In genomic region chr1:74496699-74497098, GRCh38 we compare ENCODE assay signal across 37 cellular contexts. TPM values are rescaled to one million over a fixed set of nuclear protein-coding genes. Genes with fewer than 3 reads are reported as not detected.
"Had no signal": no experiment of that assay in that cellular context is flagged by ENCODE, and none has a peak within 500 bp of the region (broad histone marks: within the 10 kb centered on the region; RNA-seq: fewer than 3 reads in every experiment).

No MANE protein-coding gene starts in this region.

- H3K27me3 ChIP-seq: MG63 had no signal

- DNase-seq: Karpas-422, Kasumi-1, MG63, MM.1S, MV-4-11, NCI-H1048, NCI-H1092, NCI-H1092 treated with DMSO at 0.1 percent for 48 hours, NCI-H1105, NCI-H1105 treated with DMSO at 0.1 percent for 48 hours, NCI-H1417, NCI-H1417 treated with DMSO at 0.1 percent for 48 hours, NCI-H1436, NCI-H1436 treated with DMSO at 0.1 percent for 48 hours, NCI-H146, NCI-H1694, NCI-H1694 treated with DMSO at 0.1 percent for 48 hours, NCI-H187, NCI-H187 treated with DMSO at 0.1 percent for 48 hours, NCI-H1930, NCI-H2029, NCI-H2029 treated with DMSO at 0.1 percent for 48 hours, NCI-H2081, NCI-H2081 treated with DMSO at 0.1 percent for 48 hours, NCI-H2107, NCI-H2171, NCI-H2171 treated with DMSO at 0.1 percent for 48 hours, NCI-H2227 treated with DMSO at 0.1 percent for 48 hours, NCI-H226, NCI-H345, NCI-H446, NCI-H446 treated with DMSO at 0.1 percent for 48 hours, NCI-H510A, NCI-H510A treated with DMSO at 0.1 percent for 48 hours had no signal

- H3K9me3 ChIP-seq: MG63 had no signal

- H3K4me3 ChIP-seq: MG63 had no signal

- H3K36me3 ChIP-seq: MG63 had no signal

RNA-seq across cellular contexts. Expression of gene LRRC53, which starts 15.7 kb away (rescaled TPM):
- total RNA-seq: M059J, MCF 10A, NCI-H460 had no signal
